ENCODE assay signal across 12 cellular contexts in the genomic region with DNA sequence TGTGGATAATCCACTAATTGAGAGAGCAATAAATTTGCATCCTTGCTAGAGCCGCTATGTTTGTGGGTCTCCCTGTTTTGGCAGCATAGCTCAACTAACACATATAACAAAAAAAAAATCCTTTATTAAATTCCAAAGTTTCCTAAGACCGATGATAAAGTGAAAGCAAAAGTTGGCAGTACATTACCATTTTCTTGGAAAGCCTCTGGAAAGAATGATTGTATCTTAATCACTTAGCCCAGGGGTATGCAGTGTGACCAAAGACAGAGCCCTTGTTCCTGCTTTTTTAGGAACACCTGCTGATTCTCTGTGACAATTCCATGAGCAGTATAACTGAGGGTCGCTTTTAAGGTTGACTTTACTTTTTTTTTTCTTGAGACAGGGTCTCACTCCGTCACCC. TPM values are rescaled to one million over a fixed set of nuclear protein-coding genes. Genes with fewer than 3 reads are reported as not detected.
A peak's percentile ranks its signal among the peaks of the same experiment; 100 is the strongest.
DNase-seq lines count a peak whose midpoint lies in the region; ATAC-seq and TF ChIP-seq lines count a peak whose summit lies in the region.
"Had no signal": no experiment of that assay in that cellular context is flagged by ENCODE, and none has a peak within 500 bp of the region (broad histone marks: within the 10 kb centered on the region; RNA-seq: fewer than 3 reads in every experiment).

No MANE protein-coding gene starts in this region.

- no peak overlapping the region for H3K27ac ChIP-seq in suprapubic skin
- H3K27ac ChIP-seq in Karpas-422 (ENCODE audit: low read length) = no peak overlapping the region

- no peak for ATAC-seq in activated CD8-positive, alpha-beta memory T cell treated with anti-CD3 and anti-CD28 coated beads, Interleukin-2, amount 10 ng/mL, durations not matched to agents 7 days and 5 days
- no peak for ATAC-seq in T-cell (replicated peaks in 1 of 4)
- ATAC-seq in HG02571 (IDR thresholded peaks at IDR 0.05; ENCODE audit: unreplicated experiment) = no peak
- ATAC-seq in GM18870 (IDR thresholded peaks at IDR 0.05; ENCODE audit: unreplicated experiment) = no peak
- ATAC-seq: natural killer cell had no signal

- no peak overlapping the region for H2AFZ ChIP-seq in Karpas-422 (ENCODE audit: low read length)

- H3K27me3 Mint-ChIP-seq in activated CD8-positive, alpha-beta memory T cell treated with anti-CD3 and anti-CD28 coated beads, Interleukin-2, amount 10 ng/mL, durations not matched to agents 7 days and 5 days = no peaks in the 10 kb centered on the region
- H3K27me3 Mint-ChIP-seq in T-cell = no peaks in the 10 kb centered on the region
- H3K27me3 Mint-ChIP-seq: B cell had no signal

- TF ChIP-seq CTCF in fibroblast of pulmonary artery (IDR thresholded peaks at IDR 0.05; ENCODE audit: low read length, missing control alignments) = no peak
- no peak for TF ChIP-seq CTCF in suprapubic skin (IDR thresholded peaks at IDR 0.05)

- H3K27ac Mint-ChIP-seq in activated CD8-positive, alpha-beta memory T cell treated with anti-CD3 and anti-CD28 coated beads, Interleukin-2, amount 10 ng/mL, durations not matched to agents 7 days and 5 days = peak overlapping the region; percentile 31
- peak overlapping the region; percentile 99 to 100 for H3K27ac Mint-ChIP-seq in T-cell
- H3K27ac Mint-ChIP-seq: B cell, natural killer cell had no signal

- no peak overlapping the region for H3K4me2 ChIP-seq in Karpas-422 (ENCODE audit: low read depth, low read length, poor library complexity, severe bottlenecking)

- H3K9me3 ChIP-seq in suprapubic skin (no peaks in the 10 kb centered on the region), Karpas-422 (ENCODE audit: low read length) (no peaks in the 10 kb centered on the region)

- CTCF ChIA-PET in activated CD8-positive, alpha-beta memory T cell treated with anti-CD3 and anti-CD28 coated beads, Interleukin-2, amount 10 ng/mL, durations not matched to agents 7 days and 5 days (lab: Charles Lee) = interaction anchor here (0.7 to 4.0 kb wide), 4 partner anchors 11 to 200 kb away, joined by 3 to 15 read pairs (median 8); no protein-coding TSS in a partner anchor
- CTCF ChIA-PET in T-cell (lab: Charles Lee) = interaction anchor here (1.0 to 1.6 kb wide), 6 partner anchors 8 to 73 kb away, joined by 3 to 7 read pairs (median 3); no protein-coding TSS in a partner anchor

- no peaks in the 10 kb centered on the region for H4K20me1 ChIP-seq in Karpas-422 (ENCODE audit: insufficient read depth, low read depth, low read length)

- H3K4me1 Mint-ChIP-seq in activated CD8-positive, alpha-beta memory T cell treated with anti-CD3 and anti-CD28 coated beads, Interleukin-2, amount 10 ng/mL, durations not matched to agents 7 days and 5 days = peaks cover 57% of the 10 kb centered on the region
- peaks cover 67 to 78% (median 70%) of the 10 kb centered on the region in 3 donors for H3K4me1 Mint-ChIP-seq in T-cell

- no peak overlapping the region for H3K4me3 Mint-ChIP-seq in activated CD8-positive, alpha-beta memory T cell treated with anti-CD3 and anti-CD28 coated beads, Interleukin-2, amount 10 ng/mL, durations not matched to agents 7 days and 5 days
- H3K4me3 Mint-ChIP-seq in T-cell = peak overlapping the region; percentile 5 to 94 (median 92)
- H3K4me3 Mint-ChIP-seq: B cell, natural killer cell had no signal

- no peak for DNase-seq in activated CD8-positive, alpha-beta memory T cell treated with anti-CD3 and anti-CD28 coated beads, Interleukin-2, amount 10 ng/mL, durations not matched to agents 7 days and 5 days
- no peak for DNase-seq in activated CD8-positive, alpha-beta memory T cell treated with anti-CD3 and anti-CD28 coated beads, Interleukin-2, amount 50 U/mL, for 48 hours
- no peak for DNase-seq in T-cell
- peak; percentile 28 for DNase-seq in fibroblast of pulmonary artery (ENCODE audit: low read depth)
- no peak for DNase-seq in suprapubic skin (ENCODE audit: low spot score in 2 of 2)
- DNase-seq in Karpas-422 = no peak
- DNase-seq: hypothalamus, natural killer cell, SHP77 had no signal

- H3K4me3 ChIP-seq in fibroblast of pulmonary artery (replicated peaks; ENCODE audit: low read depth, low read length) = no peak overlapping the region
- peak overlapping the region; percentile 19 for H3K4me3 ChIP-seq in suprapubic skin
- no peak overlapping the region for H3K4me3 ChIP-seq in Karpas-422 (ENCODE audit: low read length)

- H3K9me2 ChIP-seq in Karpas-422 (replicated peaks; ENCODE audit: insufficient read depth, low read length) = no peaks in the 10 kb centered on the region

- WGBS in suprapubic skin = 39% methylated on average over 4 of the region's 4 CpGs

- H3K9ac ChIP-seq in Karpas-422 (ENCODE audit: low read length) = no peak overlapping the region

- H3K36me3 Mint-ChIP-seq in activated CD8-positive, alpha-beta memory T cell treated with anti-CD3 and anti-CD28 coated beads, Interleukin-2, amount 10 ng/mL, durations not matched to agents 7 days and 5 days = peaks cover 21% of the 10 kb centered on the region
- H3K36me3 Mint-ChIP-seq in T-cell = peaks cover 21% of the 10 kb centered on the region

- no peak for TF ChIP-seq POLR2A in suprapubic skin (IDR thresholded peaks at IDR 0.05)

- no peaks in the 10 kb centered on the region for H3K79me2 ChIP-seq in Karpas-422 (ENCODE audit: low read length)

- POLR2A ChIA-PET in T-cell (lab: Charles Lee) = interaction anchor here (0.6 to 14.5 kb wide), 7 partner anchors 18 to 214 kb away, joined by 3 to 178 read pairs (median 4); no protein-coding TSS in a partner anchor

- H3K4me1 ChIP-seq in suprapubic skin (peaks cover 20% of the 10 kb centered on the region), Karpas-422 (ENCODE audit: low read length) (no peaks in the 10 kb centered on the region)

- TF ChIP-seq EP300 in suprapubic skin (IDR thresholded peaks at IDR 0.05) = no peak

- H3K36me3 ChIP-seq in suprapubic skin (no peaks in the 10 kb centered on the region), Karpas-422 (ENCODE audit: insufficient read depth, low read length) (no peaks in the 10 kb centered on the region)

- H3K9me3 Mint-ChIP-seq in activated CD8-positive, alpha-beta memory T cell treated with anti-CD3 and anti-CD28 coated beads, Interleukin-2, amount 10 ng/mL, durations not matched to agents 7 days and 5 days (ENCODE audit: low read depth) = peaks cover 15% of the 10 kb centered on the region
- peaks cover 0 to 12% (median 11%) of the 10 kb centered on the region in 3 donors for H3K9me3 Mint-ChIP-seq in T-cell

- H3K27me3 ChIP-seq in suprapubic skin (no peaks in the 10 kb centered on the region), Karpas-422 (ENCODE audit: low read length) (no peaks in the 10 kb centered on the region)

RNA-seq across cellular contexts. Expression of gene IL7R, which starts 5.4 kb away (rescaled TPM):
- 10 to 100 TPM; 10.4 to 30.7 TPM for total RNA-seq in activated CD8-positive, alpha-beta memory T cell treated with anti-CD3 and anti-CD28 coated beads, Interleukin-2, amount 10 ng/mL, durations not matched to agents 7 days and 5 days
- total RNA-seq in T-cell (1,000 to 10,000 TPM in 1 of 5 donors, 100 to 1,000 TPM in 4; 691 to 1,106 (median 924) TPM), suprapubic skin (1 to 10 TPM in 3 of 4 donors, under 1 TPM in 1; 0.73 to 7.1 (median 4.2) TPM)
- total RNA-seq in Karpas-422 (2014; rRNA removed; shearing (Covaris generic); ENCODE audit: low replicate concordance) = not detected in 2 replicates

Comparison
In these comparisons a context has a peak if more than half of its experiments do, and no peak if none do; other contexts are left out.
1. RNA of gene IL7R, which starts 5.4 kb away (total RNA-seq): 691 to 1,106 TPM in T-cell; 10.4 to 30.7 TPM in activated CD8-positive, alpha-beta memory T cell treated with anti-CD3 and anti-CD28 coated beads, Interleukin-2, amount 10 ng/mL, durations not matched to agents 7 days and 5 days, 0.73 to 7.1 TPM in suprapubic skin and not detected in Karpas-422; every median in the first group is over 10 times any median in the second.